ENCODE assay signal across 26 cellular contexts in the genomic region with DNA sequence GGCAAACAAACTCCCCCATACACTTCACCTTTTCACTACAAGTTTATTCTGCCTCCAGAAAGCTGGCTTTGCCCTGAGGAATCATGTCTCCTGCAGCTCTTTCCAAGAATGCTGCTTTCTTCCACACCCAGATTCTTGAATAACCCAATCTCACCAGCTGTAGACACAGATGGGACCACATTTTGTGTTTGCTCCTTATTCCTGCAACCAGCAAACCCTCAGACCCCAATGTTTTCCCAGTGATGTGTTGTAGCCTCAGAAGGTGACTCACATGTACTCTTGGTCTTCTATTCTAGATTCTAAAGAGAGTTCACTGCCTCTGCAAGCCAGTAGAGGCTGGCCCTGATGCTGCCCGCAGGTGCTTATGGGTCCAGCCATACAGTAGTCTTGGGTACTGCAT. TPM values are rescaled to one million over a fixed set of nuclear protein-coding genes. Genes with fewer than 3 reads are reported as not detected.
DNase-seq lines count a peak whose midpoint lies in the region; ATAC-seq, FAIRE-seq and TF ChIP-seq lines count a peak whose summit lies in the region.
"Had no signal": no experiment of that assay in that cellular context is flagged by ENCODE, and none has a peak within 500 bp of the region (broad histone marks: within the 10 kb centered on the region; RNA-seq: fewer than 3 reads in every experiment).

No MANE protein-coding gene starts in this region.

- DNase-seq in BJ (ENCODE audit: low read depth): peak; percentile 91
- peak; percentile 29 for DNase-seq in NCI-H226
- DNase-seq in fibroblast of lung (ENCODE audit: low read depth in 2 of 2): peak; percentile 55 to 97
- DNase-seq in renal cortical epithelial cell (ENCODE audit: low read depth): peak; percentile 75
- DNase-seq in GM19239 (ENCODE audit: insufficient read length, low spot score): no peak
- DNase-seq in activated CD4-positive, alpha-beta T cell treated with anti-CD3 and anti-CD28 coated beads, Interleukin-2, amount 50 U/mL, for 4 hours: no peak
- DNase-seq in SW480 (ENCODE audit: low spot score): no peak
- DNase-seq: activated CD4-positive, alpha-beta T cell treated with anti-CD3 and anti-CD28 coated beads, Interleukin-2, amount 10 ng/mL, durations not matched to agents 24 days and 14 days; activated naive CD4-positive, alpha-beta T cell treated with anti-CD3 and anti-CD28 coated beads, Interleukin-2, amount 50 U/mL, for 16 hours; activated T-cell treated with anti-CD3 and anti-CD28 coated beads for 4 hours; C1 segment of cervical spinal cord; DMS153; H7; hypothalamus; midbrain; NCI-H1092 treated with DMSO at 0.1 percent for 48 hours; NCI-H2171; NCI-H748 treated with DMSO at 0.1 percent for 48 hours had no signal

- H3K27me3 ChIP-seq in BJ (ENCODE audit: control insufficient read depth, insufficient read depth, low read length) (no peaks in the 10 kb centered on the region), fibroblast of lung (ENCODE audit: control insufficient read depth, insufficient read depth, low read length) (no peaks in the 10 kb centered on the region)
- H3K27me3 ChIP-seq: cardiac muscle cell, esophagus muscularis mucosa, neural progenitor cell had no signal

- H4K20me1 ChIP-seq in fibroblast of lung (ENCODE audit: control insufficient read depth, extremely low read depth, insufficient read depth, low read length): no peaks in the 10 kb centered on the region

- CTCF ChIA-PET in BJ (lab: Yijun Ruan, JAX): interaction anchor here (1.3 to 1.4 kb wide), 3 partner anchors 8 to 58 kb away, joined by 3 read pairs; no protein-coding TSS in a partner anchor

- no peak overlapping the region for H2AFZ ChIP-seq in fibroblast of lung (ENCODE audit: low read length)
- H2AFZ ChIP-seq: neural progenitor cell had no signal

- H3K9me3 ChIP-seq in fibroblast of lung (ENCODE audit: control insufficient read depth, insufficient read depth, low read depth, low read length): no peaks in the 10 kb centered on the region

- no peaks in the 10 kb centered on the region for H3K79me2 ChIP-seq in fibroblast of lung (ENCODE audit: control insufficient read depth, insufficient read depth, low read length)

- H3K4me2 ChIP-seq in fibroblast of lung (ENCODE audit: extremely low read depth, insufficient read depth, low read length): peak overlapping the region; percentile 3
- H3K4me2 ChIP-seq: KMS-11, neural progenitor cell had no signal

- H3K4me3 ChIP-seq in BJ (ENCODE audit: low read depth, low read length) (no peak overlapping the region), fibroblast of lung (replicated peaks in 1 of 4; ENCODE audit: control extremely low read depth in 1 of 4, insufficient read depth in 1 of 4, low read depth in 3 of 4, low read length in 4 of 4) (no peak overlapping the region)
- H3K4me3 ChIP-seq: cardiac muscle cell, esophagus muscularis mucosa, neural progenitor cell had no signal

- H3K9ac ChIP-seq in fibroblast of lung (ENCODE audit: insufficient read depth, low read length): no peak overlapping the region
- H3K9ac ChIP-seq: KMS-11, neural progenitor cell had no signal

- POLR2A ChIA-PET in BJ (lab: Charles Lee): no interaction called here

- peaks cover 21% of the 10 kb centered on the region for H3K4me1 ChIP-seq in fibroblast of lung (ENCODE audit: control insufficient read depth, extremely low read depth, insufficient read depth, low read length)
- H3K4me1 ChIP-seq: esophagus muscularis mucosa, neural progenitor cell had no signal

- H3K36me3 ChIP-seq in BJ (ENCODE audit: control insufficient read depth, insufficient read depth, low read length): no peaks in the 10 kb centered on the region
- no peaks in the 10 kb centered on the region for H3K36me3 ChIP-seq in fibroblast of lung (ENCODE audit: control insufficient read depth, insufficient read depth, low read length)
- H3K36me3 ChIP-seq: cardiac muscle cell, esophagus muscularis mucosa, neural progenitor cell had no signal

- peak overlapping the region; percentile 66 for H3K27ac ChIP-seq in fibroblast of lung (ENCODE audit: insufficient read depth, low read length)
- H3K27ac ChIP-seq: cardiac muscle cell, esophagus muscularis mucosa, KMS-11, neural progenitor cell had no signal

- no peak for TF ChIP-seq CTCF in BJ (IDR thresholded peaks at IDR 0.05; ENCODE audit: insufficient read depth, low read depth, low read length)
- TF ChIP-seq CTCF in fibroblast of lung (conservative IDR thresholded peaks at IDR 0.05 in 1 of 2, IDR thresholded peaks at IDR 0.05 in 1 of 2; ENCODE audit: low read depth in 1 of 2, low read length in 2 of 2): no peak

- ATAC-seq in HG03457 (IDR thresholded peaks at IDR 0.05; ENCODE audit: unreplicated experiment): no peak
- ATAC-seq: Panc1 had no signal

- FAIRE-seq in GM19239 (lab: Jason Lieb, UNC): no peak
- FAIRE-seq: GM18507, TTC549 had no signal

RNA-seq across cellular contexts. Expression of a gene that starts 23.6 kb away (rescaled TPM):
- polyA plus RNA-seq in BJ (2011; rRNA removed): 10.3 and 17.2 TPM in 2 replicates
- 20.3 and 23.9 TPM in 2 replicates for polyA minus RNA-seq in BJ (2011; rRNA and poly(A)+ RNA removed)
- 15.2 and 31.2 TPM in 2 replicates for total RNA-seq in fibroblast of lung
- 13.6 and 20.0 TPM in 2 replicates for polyA plus RNA-seq in fibroblast of lung
- polyA plus RNA-seq in fibroblast of lung (2012): 11.2 and 16.2 TPM in 2 replicates
- polyA minus RNA-seq in fibroblast of lung (ENCODE audit: low replicate concordance): 10.6 and 10.9 TPM in 2 replicates
- 18.8 and 35.3 TPM in 2 replicates for total RNA-seq in renal cortical epithelial cell

Comparison
In these comparisons a context has a peak if more than half of its experiments do, and no peak if none do; other contexts are left out.
1. DNase-seq: peak in BJ (single experiment), NCI-H226 (single experiment), fibroblast of lung (2 of 2) and renal cortical epithelial cell (single experiment); none in GM19239 (single experiment), activated CD4-positive, alpha-beta T cell treated with anti-CD3 and anti-CD28 coated beads, Interleukin-2, amount 50 U/mL, for 4 hours (0 of 2) and SW480 (single experiment).